18 cellular contexts compared by ENCODE assay signal in genomic region chr1:34113362-34113761, GRCh38. TPM values are rescaled to one million over a fixed set of nuclear protein-coding genes. Genes with fewer than 3 reads are reported as not detected.
A peak's percentile ranks its signal among the peaks of the same experiment; 100 is the strongest.
DNase-seq lines count a peak whose midpoint lies in the region; TF ChIP-seq lines count a peak whose summit lies in the region.
"Had no signal": no experiment of that assay in that cellular context is flagged by ENCODE, and none has a peak within 500 bp of the region (broad histone marks: within the 10 kb centered on the region; RNA-seq: fewer than 3 reads in every experiment).

No MANE protein-coding gene starts in this region.

- H3K9me3 Mint-ChIP-seq in activated CD4-positive, alpha-beta memory T cell treated with anti-CD3 and anti-CD28 coated beads, Interleukin-2, amount 10 ng/mL, durations not matched to agents 7 days and 5 days: peaks cover 9% of the 10 kb centered on the region

- no peaks in the 10 kb centered on the region for H3K36me3 Mint-ChIP-seq in activated CD4-positive, alpha-beta memory T cell treated with anti-CD3 and anti-CD28 coated beads, Interleukin-2, amount 10 ng/mL, durations not matched to agents 7 days and 5 days (ENCODE audit: low read depth)
- H3K36me3 Mint-ChIP-seq: activated CD4-positive, alpha-beta memory T cell treated with anti-CD3 and anti-CD28 coated beads for 36 hours had no signal

- POLR2A ChIA-PET in activated CD4-positive, alpha-beta memory T cell treated with anti-CD3 and anti-CD28 coated beads, Interleukin-2, amount 10 ng/mL, durations not matched to agents 7 days and 5 days (lab: Charles Lee): no interaction called here

- no peaks in the 10 kb centered on the region for H3K27me3 Mint-ChIP-seq in activated CD4-positive, alpha-beta memory T cell treated with anti-CD3 and anti-CD28 coated beads, Interleukin-2, amount 10 ng/mL, durations not matched to agents 7 days and 5 days
- H3K27me3 Mint-ChIP-seq: dendritic cell treated with granulocyte-macrophage colony-stimulating factor and Interleukin-4, amounts not matched to agents 40 ng/mL and 50 ng/mL, for 4 days had no signal

- H3K27ac Mint-ChIP-seq in activated CD4-positive, alpha-beta memory T cell treated with anti-CD3 and anti-CD28 coated beads, Interleukin-2, amount 10 ng/mL, durations not matched to agents 7 days and 5 days: no peak overlapping the region
- H3K27ac Mint-ChIP-seq: activated CD4-positive, alpha-beta memory T cell treated with anti-CD3 and anti-CD28 coated beads for 36 hours; dendritic cell treated with granulocyte-macrophage colony-stimulating factor and Interleukin-4, amounts not matched to agents 40 ng/mL and 50 ng/mL, for 4 days; progenitor cell of endocrine pancreas had no signal

- peak; percentile 36 for TF ChIP-seq CTCF in LNCaP clone FGC (IDR thresholded peaks at IDR 0.05; ENCODE audit: control insufficient read depth, extremely low read depth, insufficient read depth)
- peak; percentile 20 for TF ChIP-seq CTCF in fibroblast of villous mesenchyme (IDR thresholded peaks at IDR 0.05; ENCODE audit: insufficient read depth, low read depth, low read length)

- CTCF ChIA-PET in activated CD4-positive, alpha-beta memory T cell treated with anti-CD3 and anti-CD28 coated beads, Interleukin-2, amount 10 ng/mL, durations not matched to agents 7 days and 5 days (lab: Charles Lee): no interaction called here

- H3K4me3 ChIP-seq in LNCaP clone FGC (ENCODE audit: low read depth, low read length): no peak overlapping the region
- H3K4me3 ChIP-seq in fibroblast of villous mesenchyme (ENCODE audit: low read depth, low read length): no peak overlapping the region
- H3K4me3 ChIP-seq: MG63, thoracic aorta had no signal

- H3K4me1 Mint-ChIP-seq in activated CD4-positive, alpha-beta memory T cell treated with anti-CD3 and anti-CD28 coated beads, Interleukin-2, amount 10 ng/mL, durations not matched to agents 7 days and 5 days: no peaks in the 10 kb centered on the region

- H3K4me3 Mint-ChIP-seq in activated CD4-positive, alpha-beta memory T cell treated with anti-CD3 and anti-CD28 coated beads, Interleukin-2, amount 10 ng/mL, durations not matched to agents 7 days and 5 days: no peak overlapping the region
- H3K4me3 Mint-ChIP-seq: activated CD4-positive, alpha-beta memory T cell treated with anti-CD3 and anti-CD28 coated beads for 36 hours; dendritic cell treated with granulocyte-macrophage colony-stimulating factor and Interleukin-4, amounts not matched to agents 40 ng/mL and 50 ng/mL, for 4 days had no signal

- DNase-seq in NCI-H82 (lab: John Stamatoyannopoulos, UW) (peak; percentile 48), NCI-H82 treated with DMSO at 0.1 percent for 48 hours (lab: John Stamatoyannopoulos, UW; ENCODE audit: unreplicated experiment) (no peak), LNCaP clone FGC (ENCODE audit: low read depth) (no peak), fibroblast of villous mesenchyme (ENCODE audit: low read depth) (peak; percentile 1), pons (ENCODE audit: low spot score) (peak; percentile 44), amniotic stem cell (lab: John Stamatoyannopoulos, UW) (no peak), SHP77 (lab: John Stamatoyannopoulos, UW) (no peak)
- DNase-seq in activated CD4-positive, alpha-beta memory T cell treated with anti-CD3 and anti-CD28 coated beads, Interleukin-2, amount 10 ng/mL, durations not matched to agents 7 days and 5 days: no peak
- DNase-seq: activated CD4-positive, alpha-beta memory T cell treated with anti-CD3 and anti-CD28 coated beads for 36 hours; aorta; DMS79; kidney; MG63; T1000 had no signal

RNA-seq across cellular contexts. Expression of gene CSMD2, which starts 51.7 kb away (rescaled TPM):
- total RNA-seq in fibroblast of villous mesenchyme: 1.3 and 3.0 TPM in 2 replicates
- total RNA-seq in activated CD4-positive, alpha-beta memory T cell treated with anti-CD3 and anti-CD28 coated beads, Interleukin-2, amount 10 ng/mL, durations not matched to agents 7 days and 5 days: not detected
- total RNA-seq: activated CD4-positive, alpha-beta memory T cell treated with anti-CD3 and anti-CD28 coated beads for 36 hours; myocyte had no signal

Comparison
In these comparisons a context has a peak if more than half of its experiments do, and no peak if none do; other contexts are left out.
1. DNase-seq: peak in NCI-H82 (single experiment), fibroblast of villous mesenchyme (single experiment) and pons (single experiment); none in NCI-H82 treated with DMSO at 0.1 percent for 48 hours (single experiment), LNCaP clone FGC (single experiment), activated CD4-positive, alpha-beta memory T cell treated with anti-CD3 and anti-CD28 coated beads, Interleukin-2, amount 10 ng/mL, durations not matched to agents 7 days and 5 days (single experiment), amniotic stem cell (single experiment) and SHP77 (0 of 2).